ENCODE assay signal across 12 cellular contexts in the genomic region with DNA sequence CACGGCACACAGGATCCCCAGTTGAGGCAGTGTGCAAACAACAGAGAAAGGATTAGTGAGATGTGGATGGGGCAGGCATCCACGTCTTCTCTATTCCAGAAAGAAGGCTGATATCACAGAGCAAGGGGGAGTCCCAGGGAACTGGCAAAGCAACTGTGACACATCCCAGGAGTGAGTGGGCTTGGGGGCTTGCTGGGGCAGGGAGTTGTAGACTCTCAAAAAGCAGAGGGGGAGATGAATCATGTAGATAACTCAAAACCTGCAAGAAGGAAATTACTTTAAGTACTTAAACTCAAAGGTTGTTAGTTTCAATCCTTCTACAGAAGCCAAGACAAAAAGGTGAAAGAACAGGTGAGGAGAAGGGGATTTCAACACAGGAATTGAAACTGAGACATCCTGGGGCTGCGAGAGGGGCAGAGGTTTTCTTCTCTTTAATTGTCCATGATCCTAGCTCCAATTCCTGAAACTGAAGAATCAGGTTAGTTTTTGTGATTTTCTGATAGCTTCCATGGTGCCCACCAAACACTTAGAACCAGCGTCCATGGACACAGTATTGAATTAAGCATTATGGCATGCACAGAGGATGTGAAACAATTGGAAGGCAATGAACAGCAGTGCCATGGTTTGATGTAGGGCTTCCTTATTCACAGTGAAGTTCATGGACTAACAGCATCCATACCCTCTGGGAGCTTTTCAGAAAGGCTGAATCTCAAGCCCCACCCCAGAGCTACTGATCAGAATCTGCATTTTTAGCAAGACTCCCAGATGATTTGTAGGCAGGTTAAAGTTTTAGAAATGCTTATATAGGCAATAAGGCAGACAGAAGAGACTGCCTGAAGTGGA. TPM values are rescaled to one million over a fixed set of nuclear protein-coding genes. Genes with fewer than 3 reads are reported as not detected.
DNase-seq lines count a peak whose midpoint lies in the region; ATAC-seq lines count a peak whose summit lies in the region.
"Had no signal": no experiment of that assay in that cellular context is flagged by ENCODE, and none has a peak within 500 bp of the region (broad histone marks: within the 10 kb centered on the region; RNA-seq: fewer than 3 reads in every experiment).

No MANE protein-coding gene starts in this region.

- peak overlapping the region; percentile 3 for H3K4me3 Mint-ChIP-seq in stimulated activated memory B cell treated with anti-CD40 and anti-IgM and Interleukin-4, amounts not matched to agents 10 μg/mL and 1 μg/mL and 100 μg/mL, for 72 hours

- H3K4me1 Mint-ChIP-seq in stimulated activated memory B cell treated with anti-CD40 and anti-IgM and Interleukin-4, amounts not matched to agents 10 μg/mL and 1 μg/mL and 100 μg/mL, for 72 hours: peaks cover 49% of the 10 kb centered on the region

- H3K9me3 ChIP-seq in effector memory CD4-positive, alpha-beta T cell (ENCODE audit: control insufficient read depth, low read length): no peaks in the 10 kb centered on the region

- peak; percentile 92 to 93 for ATAC-seq in activated CD4-positive, CD25-positive, alpha-beta regulatory T cell treated with anti-CD3 and anti-CD28 coated beads, Interleukin-2, amount 50 U/mL, for 24 hours
- ATAC-seq in stimulated activated memory B cell treated with anti-CD40 and anti-IgM and Interleukin-4, amounts not matched to agents 10 μg/mL and 1 μg/mL and 100 μg/mL, for 72 hours: peak; percentile 90
- ATAC-seq in HG02623 (IDR thresholded peaks at IDR 0.05; ENCODE audit: unreplicated experiment): no peak

- no peaks in the 10 kb centered on the region for H3K36me3 Mint-ChIP-seq in stimulated activated memory B cell treated with anti-CD40 and anti-IgM and Interleukin-4, amounts not matched to agents 10 μg/mL and 1 μg/mL and 100 μg/mL, for 72 hours

- H3K27me3 ChIP-seq in effector memory CD4-positive, alpha-beta T cell (replicated peaks; ENCODE audit: control insufficient read depth, insufficient read depth, low read length, poor library complexity, severe bottlenecking): no peaks in the 10 kb centered on the region

- H3K27ac Mint-ChIP-seq in stimulated activated memory B cell treated with anti-CD40 and anti-IgM and Interleukin-4, amounts not matched to agents 10 μg/mL and 1 μg/mL and 100 μg/mL, for 72 hours: peak overlapping the region; percentile 77

- in situ Hi-C loops in KBM-7 (cut with MboI; ENCODE audit: low pct_unique_long_range_greater_than_20kb, low sequenced_read_pairs): no loop called here

- no peaks in the 10 kb centered on the region for H3K27me3 Mint-ChIP-seq in stimulated activated memory B cell treated with anti-CD40 and anti-IgM and Interleukin-4, amounts not matched to agents 10 μg/mL and 1 μg/mL and 100 μg/mL, for 72 hours

- H3K4me3 ChIP-seq in effector memory CD4-positive, alpha-beta T cell (ENCODE audit: insufficient read depth, low read depth, low read length, poor library complexity, severe bottlenecking): no peak overlapping the region

- no peaks in the 10 kb centered on the region for H3K9me3 Mint-ChIP-seq in stimulated activated memory B cell treated with anti-CD40 and anti-IgM and Interleukin-4, amounts not matched to agents 10 μg/mL and 1 μg/mL and 100 μg/mL, for 72 hours

- peaks cover 37% of the 10 kb centered on the region for H3K4me1 ChIP-seq in effector memory CD4-positive, alpha-beta T cell (ENCODE audit: control insufficient read depth, insufficient read depth, low read length, poor library complexity, severe bottlenecking)

- H3K27ac ChIP-seq in effector memory CD4-positive, alpha-beta T cell (ENCODE audit: insufficient read depth, low read length, poor library complexity, severe bottlenecking): peak overlapping the region; percentile 35

- no peaks in the 10 kb centered on the region for H3K36me3 ChIP-seq in effector memory CD4-positive, alpha-beta T cell (ENCODE audit: control insufficient read depth, insufficient read depth, low read length)

- DNase-seq in activated T-cell treated with anti-CD3 and anti-CD28 coated beads for 24 hours (ENCODE audit: low read depth): peak; percentile 72
- no peak for DNase-seq in activated T-cell treated with anti-CD3 and anti-CD28 coated beads for 4 hours
- DNase-seq in effector memory CD4-positive, alpha-beta T cell: no peak
- no peak for DNase-seq in SK-N-DZ (ENCODE audit: low spot score)
- no peak for DNase-seq in KBM-7
- DNase-seq: ACHN, HCEC 1CT, trophoblast cell had no signal

RNA-seq across cellular contexts. Expression of a gene that starts 52.0 kb away (rescaled TPM):
- not detected in 2 replicates for polyA plus RNA-seq in SK-N-DZ (2014; cell fraction: cytosol; rRNA removed)
- not detected in 2 replicates for polyA plus RNA-seq in SK-N-DZ (2014; cell fraction: nucleus; rRNA removed)
- polyA plus RNA-seq: endothelial cell of umbilical vein had no signal

RNA-seq across cellular contexts. Expression of a gene that starts 59.7 kb away (rescaled TPM):
- polyA plus RNA-seq in SK-N-DZ (2014; cell fraction: cytosol; rRNA removed): not detected in 2 replicates
- not detected in 2 replicates for polyA plus RNA-seq in SK-N-DZ (2014; cell fraction: nucleus; rRNA removed)
- polyA plus RNA-seq: endothelial cell of umbilical vein had no signal
